16 cellular contexts compared by ENCODE assay signal in the genomic region with DNA sequence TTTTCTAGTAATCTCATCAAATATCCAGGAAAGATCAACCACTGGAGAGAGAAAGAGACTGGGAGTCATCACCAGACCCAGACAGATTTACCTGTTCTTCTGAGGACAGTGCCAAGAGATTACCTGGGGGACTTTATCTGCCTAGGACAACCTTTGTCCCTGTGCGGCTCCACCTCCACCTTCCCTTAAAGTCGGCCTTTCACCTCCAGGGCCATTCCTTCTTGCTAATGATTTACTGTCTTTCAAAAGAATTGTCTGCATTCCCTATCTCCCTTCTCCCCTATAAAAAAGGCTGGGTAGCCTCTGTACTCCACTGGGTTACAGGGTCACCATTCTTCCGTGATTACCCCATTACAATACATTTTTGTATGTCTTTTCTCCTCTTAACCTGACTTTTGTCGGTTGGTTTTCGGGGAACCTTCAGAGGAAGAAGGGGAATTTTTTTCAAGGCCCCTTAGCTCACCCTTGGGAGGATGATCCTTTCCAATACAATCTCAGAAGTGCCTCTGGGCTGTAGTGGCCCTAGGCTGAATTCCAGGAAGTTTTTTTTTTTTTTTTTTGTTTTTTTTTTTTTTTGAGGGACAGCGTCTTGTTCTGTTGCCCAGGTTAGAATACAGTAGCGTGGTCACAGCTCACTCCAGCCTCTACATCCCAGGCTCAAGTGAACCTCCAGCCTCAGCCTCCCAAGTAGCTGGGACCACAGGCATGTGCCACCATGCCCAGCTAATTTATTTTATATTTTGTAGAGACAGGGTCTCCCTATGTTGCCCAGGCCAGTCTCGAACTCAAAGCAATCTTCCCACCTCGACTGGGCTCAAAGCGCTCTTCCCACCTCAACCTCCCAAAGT. TPM values are rescaled to one million over a fixed set of nuclear protein-coding genes. Genes with fewer than 3 reads are reported as not detected.
A peak's percentile ranks its signal among the peaks of the same experiment; 100 is the strongest.
DNase-seq lines count a peak whose midpoint lies in the region; ATAC-seq and TF ChIP-seq lines count a peak whose summit lies in the region.
"Had no signal": no experiment of that assay in that cellular context is flagged by ENCODE, and none has a peak within 500 bp of the region (broad histone marks: within the 10 kb centered on the region; RNA-seq: fewer than 3 reads in every experiment).

No MANE protein-coding gene starts in this region.

- H3K4me1 ChIP-seq in H9 (ENCODE audit: insufficient read depth, low read length) = peaks cover 9% of the 10 kb centered on the region; the same call in 1 of the 2 replicates
- H3K4me1 ChIP-seq in mesenchymal stem cell (ENCODE audit: control insufficient read depth, insufficient read depth, low read depth, low read length) = peaks cover 14% of the 10 kb centered on the region
- H3K4me1 ChIP-seq in SJCRH30 = peaks cover 5% of the 10 kb centered on the region

- H3K9ac ChIP-seq in H9 (ENCODE audit: extremely low read depth, insufficient read length, low read length) = no peak overlapping the region
- peak overlapping the region; percentile 11 for H3K9ac ChIP-seq in mesenchymal stem cell (ENCODE audit: low read length)

- H3K36me3 ChIP-seq in mesenchymal stem cell (ENCODE audit: control insufficient read depth in 1 of 2, insufficient read depth in 2 of 2, low read depth in 1 of 2, low read length in 2 of 2) (peaks cover 5 to 18% of the 10 kb centered on the region in 2 experiments), SJCRH30 (0 out of 2 replicates have a peak, but pooled peaks cover 4% of the 10 kb centered on the region)
- H3K36me3 ChIP-seq: thyroid gland had no signal

- H3K4me2 ChIP-seq in H9 (ENCODE audit: insufficient read depth, insufficient read length, low read length) (no peak overlapping the region), mesenchymal stem cell (ENCODE audit: low read length, poor library complexity, severe bottlenecking) (no peak overlapping the region)

- H3K4me3 Mint-ChIP-seq in H9 = peak overlapping the region in 1 of 2 experiments; percentile 66; a peak in 2 of 5 replicates
- H3K4me3 Mint-ChIP-seq in chondrocyte (ENCODE audit: unreplicated experiment) = no peak overlapping the region
- H3K4me3 Mint-ChIP-seq in stimulated activated effector memory CD8-positive, alpha-beta T cell treated with anti-CD3 and anti-CD28 coated beads, Interleukin-12 subunit alpha, Interleukin-12 subunit beta, amount 100 ng/mL, for 72 hours = peak overlapping the region; percentile 67

- H3K4ac ChIP-seq in H9 (ENCODE audit: low read depth, low read length) (no peak overlapping the region), mesenchymal stem cell (ENCODE audit: low read depth in 1 of 2, low read length in 2 of 2) (peak overlapping the region; percentile 29 to 69)

- no peaks in the 10 kb centered on the region for H3K79me1 ChIP-seq in H9 (ENCODE audit: insufficient read depth, low read depth, low read length, poor library complexity, severe bottlenecking)
- H3K79me1 ChIP-seq in mesenchymal stem cell (replicated peaks; ENCODE audit: low read length, poor library complexity, severe bottlenecking) = no peaks in the 10 kb centered on the region

- H3T11ph ChIP-seq in H9 (ENCODE audit: low read length) = no peak overlapping the region

- H3K18ac ChIP-seq in H9 (ENCODE audit: insufficient read length, low read depth, low read length) = no peak overlapping the region
- H3K18ac ChIP-seq in mesenchymal stem cell (ENCODE audit: low read depth in 1 of 2, low read length in 2 of 2) = peak overlapping the region in 1 of 2 experiments; percentile 48

- peak overlapping the region; percentile 32 to 55 (median 47); a peak in 5 of 7 replicates for H3K27ac Mint-ChIP-seq in H9
- peak overlapping the region; percentile 36 for H3K27ac Mint-ChIP-seq in chondrocyte (ENCODE audit: unreplicated experiment)
- no peak overlapping the region for H3K27ac Mint-ChIP-seq in stimulated activated effector memory CD8-positive, alpha-beta T cell treated with anti-CD3 and anti-CD28 coated beads, Interleukin-12 subunit alpha, Interleukin-12 subunit beta, amount 100 ng/mL, for 72 hours
- H3K27ac Mint-ChIP-seq: activated T-cell treated with anti-CD3 and anti-CD28 coated beads, Interleukin-2, amount 50 U/mL, for 72 hours had no signal

- H3K36me3 Mint-ChIP-seq in H9 (ENCODE audit: insufficient read depth in 1 of 3, low read depth in 3 of 3) (peaks cover 0 to 15% (median 3%) of the 10 kb centered on the region in 3 experiments; a peak in 4 of 7 replicates), chondrocyte (ENCODE audit: low read depth) (no peaks in the 10 kb centered on the region)
- H3K36me3 Mint-ChIP-seq in stimulated activated effector memory CD8-positive, alpha-beta T cell treated with anti-CD3 and anti-CD28 coated beads, Interleukin-12 subunit alpha, Interleukin-12 subunit beta, amount 100 ng/mL, for 72 hours = no peaks in the 10 kb centered on the region

- H3K27ac ChIP-seq in H9 (ENCODE audit: insufficient read length, low read depth, low read length) = no peak overlapping the region
- no peak overlapping the region for H3K27ac ChIP-seq in mesenchymal stem cell (ENCODE audit: low read length, poor library complexity, severe bottlenecking)
- H3K27ac ChIP-seq in SJCRH30 = no peak overlapping the region

- H4K8ac ChIP-seq in H9 (replicated peaks; ENCODE audit: insufficient read length, low read depth, low read length) (no peak overlapping the region), mesenchymal stem cell (ENCODE audit: low read length) (no peak overlapping the region)

- H2BK12ac ChIP-seq in H9 (ENCODE audit: insufficient read length, low read depth, low read length) = no peak overlapping the region
- peak overlapping the region in 1 of 2 experiments; percentile 31 for H2BK12ac ChIP-seq in mesenchymal stem cell (ENCODE audit: low read length in 2 of 2)

- H2AFZ ChIP-seq in H9 (ENCODE audit: low read length) (no peak overlapping the region), mesenchymal stem cell (ENCODE audit: low read depth, low read length) (no peak overlapping the region)

- no peak overlapping the region for H2BK20ac ChIP-seq in H9 (ENCODE audit: low read depth, low read length, poor library complexity, severe bottlenecking)

- TF ChIP-seq CTCF in H9 (conservative IDR thresholded peaks at IDR 0.05) (no peak), chondrocyte (IDR thresholded peaks at IDR 0.05) (no peak)

- no peak overlapping the region for H2AK5ac ChIP-seq in H9 (ENCODE audit: insufficient read length, low read length)
- no peak overlapping the region for H2AK5ac ChIP-seq in mesenchymal stem cell (ENCODE audit: low read length, severe bottlenecking)

- H3K79me2 ChIP-seq in H9 (ENCODE audit: insufficient read depth, low read length) = no peaks in the 10 kb centered on the region

- H3K14ac ChIP-seq in H9 (ENCODE audit: insufficient read depth, low read length) (no peak overlapping the region), mesenchymal stem cell (ENCODE audit: low read length in 2 of 2) (no peak overlapping the region)

- H3K56ac ChIP-seq in H9 (ENCODE audit: insufficient read length, low read depth, low read length) = no peak overlapping the region

- H3K4me3 ChIP-seq in mesenchymal stem cell (ENCODE audit: insufficient read depth in 1 of 2, low read depth in 1 of 2, low read length in 2 of 2) (no peak overlapping the region), SJCRH30 (no peak overlapping the region)
- H3K4me3 ChIP-seq: thyroid gland had no signal

- H3K9me3 Mint-ChIP-seq in H9 (no peaks in the 10 kb centered on the region; a peak in 1 of 5 replicates), chondrocyte (ENCODE audit: low read depth) (no peaks in the 10 kb centered on the region)
- no peaks in the 10 kb centered on the region for H3K9me3 Mint-ChIP-seq in stimulated activated effector memory CD8-positive, alpha-beta T cell treated with anti-CD3 and anti-CD28 coated beads, Interleukin-12 subunit alpha, Interleukin-12 subunit beta, amount 100 ng/mL, for 72 hours
- H3K9me3 Mint-ChIP-seq: activated T-cell treated with anti-CD3 and anti-CD28 coated beads, Interleukin-2, amount 50 U/mL, for 72 hours had no signal

- WGBS in H9 (ENCODE audit: extremely low coverage, insufficient read length, low lambda C conversion rate) = no CpG with 5 or more reads among the region's 10 CpGs
- 95% methylated on average over 7 of the region's 10 CpGs for WGBS in mesenchymal stem cell

- H2BK5ac ChIP-seq in H9 (ENCODE audit: insufficient read length, low read length) (no peak overlapping the region), mesenchymal stem cell (ENCODE audit: low read depth, low read length, poor library complexity, severe bottlenecking) (no peak overlapping the region)

- no peak for ATAC-seq in stimulated activated effector memory CD8-positive, alpha-beta T cell treated with anti-CD3 and anti-CD28 coated beads, Interleukin-12 subunit alpha, Interleukin-12 subunit beta, amount 100 ng/mL, for 72 hours
- ATAC-seq: activated T-cell treated with anti-CD3 and anti-CD28 coated beads, Interleukin-2, amount 50 U/mL, for 72 hours had no signal

- H3K27me3 ChIP-seq in H9 (ENCODE audit: insufficient read depth, low read length) = no peaks in the 10 kb centered on the region
- H3K27me3 ChIP-seq in mesenchymal stem cell (ENCODE audit: control insufficient read depth in 1 of 2, insufficient read depth in 1 of 2, low read length in 2 of 2) = no peaks in the 10 kb centered on the region
- H3K27me3 ChIP-seq in SJCRH30 = no peaks in the 10 kb centered on the region
- H3K27me3 ChIP-seq: thyroid gland had no signal

- H3K4me1 Mint-ChIP-seq in H9 (peaks cover 56 to 65% of the 10 kb centered on the region in 2 experiments), chondrocyte (ENCODE audit: low read depth) (peaks cover 45% of the 10 kb centered on the region)
- H3K4me1 Mint-ChIP-seq in stimulated activated effector memory CD8-positive, alpha-beta T cell treated with anti-CD3 and anti-CD28 coated beads, Interleukin-12 subunit alpha, Interleukin-12 subunit beta, amount 100 ng/mL, for 72 hours = peaks cover 31% of the 10 kb centered on the region

- H3K9me3 ChIP-seq in H9 (ENCODE audit: control insufficient read depth, low read depth, low read length) = no peaks in the 10 kb centered on the region
- H3K9me3 ChIP-seq in mesenchymal stem cell (ENCODE audit: control insufficient read depth, low read length) = no peaks in the 10 kb centered on the region
- no peaks in the 10 kb centered on the region for H3K9me3 ChIP-seq in SJCRH30 (replicated peaks)
- H3K9me3 ChIP-seq: thyroid gland had no signal

- H3K27me3 Mint-ChIP-seq in H9 (ENCODE audit: low read depth) = peaks cover 1% of the 10 kb centered on the region; the same call in 1 of the 2 replicates
- H3K27me3 Mint-ChIP-seq in chondrocyte (ENCODE audit: low read depth) = no peaks in the 10 kb centered on the region

- H4K20me1 ChIP-seq in H9 (ENCODE audit: control insufficient read depth, insufficient read depth, insufficient read length) = no peaks in the 10 kb centered on the region

- H3K23me2 ChIP-seq in H9 (ENCODE audit: insufficient read length, low read depth, low read length, poor library complexity, severe bottlenecking) = peaks cover 7% of the 10 kb centered on the region

- DNase-seq in H9 = no peak
- no peak for DNase-seq in chondrocyte (ENCODE audit: low spot score)
- no peak for DNase-seq in mesenchymal stem cell
- no peak for DNase-seq in stimulated activated effector memory CD8-positive, alpha-beta T cell treated with anti-CD3 and anti-CD28 coated beads, Interleukin-12 subunit alpha, Interleukin-12 subunit beta, amount 100 ng/mL, for 72 hours (ENCODE audit: low spot score in 2 of 2)
- DNase-seq in NCI-H226 = no peak
- no peak for DNase-seq in stimulated activated CD4-positive, alpha-beta T cell treated with anti-CD3 and anti-CD28 coated beads, Interleukin-15, amount 100 ng/mL, for 24 hours
- no peak for DNase-seq in NCI-H1694 treated with DMSO at 0.1 percent for 48 hours (lab: John Stamatoyannopoulos, UW)
- no peak for DNase-seq in SJCRH30
- DNase-seq: activated CD4-positive, alpha-beta T cell treated with anti-CD3 and anti-CD28 coated beads, Interleukin-2, amount 50 U/mL, for 4 hours; activated T-cell treated with anti-CD3 and anti-CD28 coated beads, Interleukin-2, amount 50 U/mL, for 72 hours; cerebellar nuclear complex; NCI-H1092; NCI-H446; stimulated activated CD4-positive, alpha-beta T cell treated with anti-CD3 and anti-CD28 coated beads, Interleukin-1b, Interleukin-23, amount 100 ng/mL, for 48 hours; stimulated activated CD8-positive, alpha-beta memory T cell treated with anti-CD3 and anti-CD28 coated beads, Interleukin-4, amount 100 ng/mL, for 48 hours; thyroid gland had no signal

- no peak overlapping the region for H4K5ac ChIP-seq in H9 (ENCODE audit: insufficient read length, low read depth, low read length)

- H2BK15ac ChIP-seq in H9 (ENCODE audit: low read depth, low read length) = no peak overlapping the region
- H2BK15ac ChIP-seq in mesenchymal stem cell (ENCODE audit: low read depth, poor library complexity, severe bottlenecking) = no peak overlapping the region

- H3K23ac ChIP-seq in H9 (ENCODE audit: insufficient read length, low read depth, low read length) (no peak overlapping the region), mesenchymal stem cell (ENCODE audit: low read length in 2 of 2) (no peak overlapping the region)

- H2BK120ac ChIP-seq in H9 (ENCODE audit: low read depth, low read length, poor library complexity, severe bottlenecking) (no peak overlapping the region), mesenchymal stem cell (ENCODE audit: low read depth, low read length) (no peak overlapping the region)

- no peak overlapping the region for H4K91ac ChIP-seq in H9 (ENCODE audit: insufficient read length, low read depth, low read length)
- peak overlapping the region; percentile 58 for H4K91ac ChIP-seq in mesenchymal stem cell (ENCODE audit: low read length)

RNA-seq across cellular contexts. Expression of gene HMOX1, which starts 1.5 kb away (rescaled TPM):
- total RNA-seq in H9 (2021) = 22.7 and 25.7 TPM in 2 replicates
- 1.9 to 9.4 TPM (median 8.8 TPM) in 3 replicates for total RNA-seq in chondrocyte
- polyA plus RNA-seq in mesenchymal stem cell (2013, experiment 1 of 2) = 24.1 TPM
- polyA plus RNA-seq in mesenchymal stem cell (2013, experiment 2 of 2) = 24.2 TPM
- total RNA-seq in SJCRH30 (2014; rRNA removed; shearing (Covaris generic)) = 4.6 and 5.1 TPM in 2 replicates

RNA-seq across cellular contexts. Expression of gene MCM5, which starts 20.6 kb away (rescaled TPM):
- 274 and 293 TPM in 2 replicates for total RNA-seq in H9 (2021)
- 13.3 to 49.6 TPM (median 14.4 TPM) in 3 replicates for total RNA-seq in chondrocyte
- 6.9 TPM for polyA plus RNA-seq in mesenchymal stem cell (2013, experiment 1 of 2)
- 7.5 TPM for polyA plus RNA-seq in mesenchymal stem cell (2013, experiment 2 of 2)
- total RNA-seq in SJCRH30 (2014; rRNA removed; shearing (Covaris generic)) = 106 and 109 TPM in 2 replicates
